Comparison of ENCODE assay signal across 12 cellular contexts in genomic region chr2:102051659-102052366, GRCh38.
DNase-seq lines count a peak whose midpoint lies in the region; ATAC-seq and TF ChIP-seq lines count a peak whose summit lies in the region.
"Had no signal": no experiment of that assay in that cellular context is flagged by ENCODE, and none has a peak within 500 bp of the region (broad histone marks: within the 10 kb centered on the region; RNA-seq: fewer than 3 reads in every experiment).

No MANE protein-coding gene starts in this region.

- WGBS in heart right ventricle, 2 donors = 44 to 61% methylated on average over 8 of the region's 8 CpGs

- H3K4me1 ChIP-seq in ACC112 (ENCODE audit: control insufficient read depth, insufficient read depth, low read length, unreplicated experiment) (peaks cover 61% of the 10 kb centered on the region), adipocyte (ENCODE audit: control insufficient read depth, insufficient read depth, low read length) (peaks cover 74% of the 10 kb centered on the region), heart right ventricle (peaks cover 6 to 73% (median 36%) of the 10 kb centered on the region in 9 donors), rectal smooth muscle tissue (ENCODE audit: control insufficient read depth, insufficient read depth, low read length) (peaks cover 18% of the 10 kb centered on the region), GM23338 (ENCODE audit: insufficient read depth) (no peaks in the 10 kb centered on the region)

- H3K4me1 Mint-ChIP-seq in GM23338 = peaks cover 2% of the 10 kb centered on the region; the same call in 1 of the 3 replicates

- H3K36me3 Mint-ChIP-seq in GM23338 (ENCODE audit: low read depth) = no peaks in the 10 kb centered on the region

- H3K36me3 ChIP-seq in ACC112 (ENCODE audit: insufficient read depth, low read length) (no peaks in the 10 kb centered on the region), adipocyte (ENCODE audit: control insufficient read depth, insufficient read depth, low read length, severe bottlenecking) (no peaks in the 10 kb centered on the region), heart right ventricle (no peaks in the 10 kb centered on the region), rectal smooth muscle tissue (ENCODE audit: control insufficient read depth, insufficient read depth, low read length) (no peaks in the 10 kb centered on the region), GM23338 (ENCODE audit: insufficient read depth) (no peaks in the 10 kb centered on the region)
- H3K36me3 ChIP-seq: cardiac muscle cell had no signal

- no peak overlapping the region for H3K4me3 Mint-ChIP-seq in GM23338

- no peaks in the 10 kb centered on the region for H3K9me3 ChIP-seq in adipocyte (ENCODE audit: control insufficient read depth, low read length)
- H3K9me3 ChIP-seq in heart right ventricle = no peaks in the 10 kb centered on the region

- no peak overlapping the region for H3K4me2 ChIP-seq in GM23338

- no peaks in the 10 kb centered on the region for H3K79me2 ChIP-seq in ACC112 (ENCODE audit: control insufficient read depth, insufficient read depth, low read length, unreplicated experiment)
- H3K79me2 ChIP-seq in GM23338 (replicated peaks; ENCODE audit: insufficient read depth) = no peaks in the 10 kb centered on the region

- H2AFZ ChIP-seq in ACC112 (ENCODE audit: low read length, unreplicated experiment) (no peak overlapping the region), GM23338 (no peak overlapping the region)

- peaks cover 2% of the 10 kb centered on the region for H3K27me3 Mint-ChIP-seq in GM23338 (ENCODE audit: insufficient read depth, low read depth, poor library complexity)

- H3K27me3 ChIP-seq in ACC112 (ENCODE audit: insufficient read depth, low read length) (no peaks in the 10 kb centered on the region), adipocyte (replicated peaks; ENCODE audit: control insufficient read depth, insufficient read depth, low read length) (no peaks in the 10 kb centered on the region), heart right ventricle (peaks cover 0 to 5% (median 0%) of the 10 kb centered on the region in 7 donors), rectal smooth muscle tissue (ENCODE audit: control insufficient read depth, insufficient read depth, low read length) (no peaks in the 10 kb centered on the region), GM23338 (ENCODE audit: insufficient read depth) (no peaks in the 10 kb centered on the region)
- H3K27me3 ChIP-seq: cardiac muscle cell, foreskin keratinocyte had no signal

- no peaks in the 10 kb centered on the region for H4K20me1 ChIP-seq in GM23338 (replicated peaks; ENCODE audit: insufficient read depth)

- intact Hi-C loops in heart right ventricle (cut with DNase I) = loop anchor here in 1 of 10 donors (1.0 to 5.0 kb wide), 2 partner anchors 32 to 90 kb away; partner anchors contain the start of gene IL1R1

- 0 out of 2 replicates have a peak, but pooled peaks cover 6% of the 10 kb centered on the region for H3K9me2 ChIP-seq in GM23338 (ENCODE audit: insufficient read depth)

- H3F3A ChIP-seq in GM23338 (replicated peaks; ENCODE audit: low read depth) = no peaks in the 10 kb centered on the region

- DNase-seq in adipocyte (ENCODE audit: low read depth) (no peak), heart right ventricle (no peak), NCI-H524 treated with DMSO at 0.1 percent for 48 hours (lab: John Stamatoyannopoulos, UW) (no peak), GM23338 (ENCODE audit: low spot score) (no peak)
- no peak for DNase-seq in stimulated activated CD4-positive, alpha-beta T cell treated with anti-CD3 and anti-CD28 coated beads, Interleukin-2, amount 100 ng/mL, for 24 hours
- DNase-seq: NCI-H187 treated with DMSO at 0.1 percent for 48 hours, OCI-M1 had no signal

- TF ChIP-seq CTCF in heart right ventricle (IDR thresholded peaks at IDR 0.05) (no peak), GM23338 (conservative IDR thresholded peaks at IDR 0.05; ENCODE audit: low read depth in 2 of 2) (no peak)

- ATAC-seq in heart right ventricle (peak; percentile 20 to 57 (median 32)), HG02759 (IDR thresholded peaks at IDR 0.05; ENCODE audit: unreplicated experiment) (no peak), GM23338 (no peak)
- ATAC-seq: foreskin keratinocyte had no signal

- H3K27ac Mint-ChIP-seq in GM23338 = no peak overlapping the region

- no peaks in the 10 kb centered on the region for H3K9me3 Mint-ChIP-seq in GM23338

- H3K9ac ChIP-seq in adipocyte (ENCODE audit: low read length) (peak overlapping the region; percentile 86), rectal smooth muscle tissue (ENCODE audit: low read length) (no peak overlapping the region)

- H3K4me3 ChIP-seq in ACC112 (ENCODE audit: low read depth, low read length) (no peak overlapping the region), adipocyte (ENCODE audit: low read length) (no peak overlapping the region), heart right ventricle (no peak overlapping the region), rectal smooth muscle tissue (ENCODE audit: low read length) (no peak overlapping the region), GM23338 (no peak overlapping the region)
- H3K4me3 ChIP-seq: cardiac muscle cell had no signal

- H3K27ac ChIP-seq in ACC112 (ENCODE audit: low read depth, low read length) (peak overlapping the region; percentile 99), heart right ventricle (peak overlapping the region; percentile 20 to 89 (median 67)), rectal smooth muscle tissue (ENCODE audit: low read depth, low read length) (peak overlapping the region; percentile 79), GM23338 (ENCODE audit: low read depth) (no peak overlapping the region)
- H3K27ac ChIP-seq: cardiac muscle cell, foreskin keratinocyte had no signal

TF ChIP-seq in GM23338, 12 proteins besides CTCF, POLR2A, EP300 and RAD21:
- TF ChIP-seq STAT1 (IDR thresholded peaks at IDR 0.05; ENCODE audit: unreplicated experiment) (no peak), ZNF331 (CRISPR knock-in tag; IDR thresholded peaks at IDR 0.05; ENCODE audit: low read depth) (no peak), ZNF462 (CRISPR knock-in tag; IDR thresholded peaks at IDR 0.05) (no peak), EZH2phosphoT487 (IDR thresholded peaks at IDR 0.05; ENCODE audit: unreplicated experiment) (no peak), CREB1 (CRISPR knock-in tag; IDR thresholded peaks at IDR 0.05; ENCODE audit: low read depth) (no peak), POLR2AphosphoS5 (IDR thresholded peaks at IDR 0.05; ENCODE audit: low read depth) (no peak), EZH2 (IDR thresholded peaks at IDR 0.05; ENCODE audit: low read depth, unreplicated experiment) (no peak)

Comparison
In these comparisons a context has a peak if more than half of its experiments do, and no peak if none do; other contexts are left out.
1. ATAC-seq: peak in heart right ventricle (8 of 8); none in HG02759 (single experiment) and GM23338 (single experiment).